Comparison of ENCODE assay signal across 24 cellular contexts in genomic region chr14:44339862-44340261, GRCh38.
"Had no signal": no experiment of that assay in that cellular context is flagged by ENCODE, and none has a peak within 500 bp of the region (broad histone marks: within the 10 kb centered on the region; RNA-seq: fewer than 3 reads in every experiment).

No MANE protein-coding gene starts in this region.

- H3K27me3 Mint-ChIP-seq: memory B cell; naive thymus-derived CD8-positive, alpha-beta T cell; stimulated activated naive CD8-positive, alpha-beta T cell treated with anti-CD3 and anti-CD28 coated beads, Interleukin-15, Interleukin-2, amounts not matched to agents 100 ng/mL and 50 ng/mL, for 24 hours; type B pancreatic cell had no signal

- H3K27ac ChIP-seq: hepatocyte, left ventricle myocardium inferior, pancreas, prostate gland, skin epidermis, spleen, tibial nerve, uterus had no signal

- H2AFZ ChIP-seq: hepatocyte had no signal

- H3K36me3 Mint-ChIP-seq: memory B cell; naive thymus-derived CD8-positive, alpha-beta T cell; stimulated activated effector memory CD8-positive, alpha-beta T cell treated with anti-CD3 and anti-CD28 coated beads, Interleukin-12 subunit alpha, Interleukin-12 subunit beta, amount 100 ng/mL, for 72 hours; type B pancreatic cell had no signal

- H3K27ac Mint-ChIP-seq: memory B cell; naive thymus-derived CD8-positive, alpha-beta T cell; nephron; stimulated activated effector memory CD8-positive, alpha-beta T cell treated with anti-CD3 and anti-CD28 coated beads, Interleukin-12 subunit alpha, Interleukin-12 subunit beta, amount 100 ng/mL, for 72 hours; stimulated activated naive CD8-positive, alpha-beta T cell treated with anti-CD3 and anti-CD28 coated beads, Interleukin-15, Interleukin-2, amounts not matched to agents 100 ng/mL and 50 ng/mL, for 24 hours; type B pancreatic cell had no signal

- H3K79me2 ChIP-seq: hepatocyte had no signal

- H3K9me3 ChIP-seq: pancreas, prostate gland, spleen, tibial nerve, uterus had no signal

- H3K36me3 ChIP-seq: left ventricle myocardium inferior, pancreas, prostate gland, spleen, tibial nerve, uterus had no signal

- H3K4me1 Mint-ChIP-seq: memory B cell; naive thymus-derived CD8-positive, alpha-beta T cell; nephron; neural crest cell; stimulated activated effector memory CD8-positive, alpha-beta T cell treated with anti-CD3 and anti-CD28 coated beads, Interleukin-12 subunit alpha, Interleukin-12 subunit beta, amount 100 ng/mL, for 72 hours had no signal

- ATAC-seq: naive thymus-derived CD8-positive, alpha-beta T cell; pancreas; right cardiac atrium; sciatic nerve; stimulated activated effector memory CD8-positive, alpha-beta T cell treated with anti-CD3 and anti-CD28 coated beads, Interleukin-12 subunit alpha, Interleukin-12 subunit beta, amount 100 ng/mL, for 72 hours had no signal

- H3K9me3 Mint-ChIP-seq: nephron; neural crest cell; stimulated activated naive CD8-positive, alpha-beta T cell treated with anti-CD3 and anti-CD28 coated beads, Interleukin-15, Interleukin-2, amounts not matched to agents 100 ng/mL and 50 ng/mL, for 24 hours; type B pancreatic cell had no signal

- DNase-seq: islet precursor cell; left ventricle myocardium inferior; naive thymus-derived CD8-positive, alpha-beta T cell; nucleus accumbens; pancreas; posterior cingulate gyrus; right cardiac atrium; spleen; stimulated activated CD4-positive, alpha-beta T cell treated with anti-CD3 and anti-CD28 coated beads, Interleukin-4, amount 100 ng/mL, for 24 hours; stimulated activated naive CD4-positive, alpha-beta T cell; substantia nigra; uterus had no signal

- H3K27me3 ChIP-seq: hepatocyte, pancreas, spleen, tibial nerve, uterus had no signal

- H3K4me1 ChIP-seq: left ventricle myocardium inferior, pancreas, prostate gland, spleen, tibial nerve, uterus had no signal

- H3K4me3 ChIP-seq: hepatocyte, left ventricle myocardium inferior, lung, pancreas, prostate gland, skin epidermis, spleen, tibial nerve, uterus had no signal

- H3K4me3 Mint-ChIP-seq: memory B cell; naive thymus-derived CD8-positive, alpha-beta T cell; nephron; neural crest cell; stimulated activated effector memory CD8-positive, alpha-beta T cell treated with anti-CD3 and anti-CD28 coated beads, Interleukin-12 subunit alpha, Interleukin-12 subunit beta, amount 100 ng/mL, for 72 hours; stimulated activated naive CD8-positive, alpha-beta T cell treated with anti-CD3 and anti-CD28 coated beads, Interleukin-15, Interleukin-2, amounts not matched to agents 100 ng/mL and 50 ng/mL, for 24 hours; type B pancreatic cell had no signal

- H3K4me2 ChIP-seq: hepatocyte had no signal
